8 cellular contexts compared by ENCODE assay signal in the genomic region with DNA sequence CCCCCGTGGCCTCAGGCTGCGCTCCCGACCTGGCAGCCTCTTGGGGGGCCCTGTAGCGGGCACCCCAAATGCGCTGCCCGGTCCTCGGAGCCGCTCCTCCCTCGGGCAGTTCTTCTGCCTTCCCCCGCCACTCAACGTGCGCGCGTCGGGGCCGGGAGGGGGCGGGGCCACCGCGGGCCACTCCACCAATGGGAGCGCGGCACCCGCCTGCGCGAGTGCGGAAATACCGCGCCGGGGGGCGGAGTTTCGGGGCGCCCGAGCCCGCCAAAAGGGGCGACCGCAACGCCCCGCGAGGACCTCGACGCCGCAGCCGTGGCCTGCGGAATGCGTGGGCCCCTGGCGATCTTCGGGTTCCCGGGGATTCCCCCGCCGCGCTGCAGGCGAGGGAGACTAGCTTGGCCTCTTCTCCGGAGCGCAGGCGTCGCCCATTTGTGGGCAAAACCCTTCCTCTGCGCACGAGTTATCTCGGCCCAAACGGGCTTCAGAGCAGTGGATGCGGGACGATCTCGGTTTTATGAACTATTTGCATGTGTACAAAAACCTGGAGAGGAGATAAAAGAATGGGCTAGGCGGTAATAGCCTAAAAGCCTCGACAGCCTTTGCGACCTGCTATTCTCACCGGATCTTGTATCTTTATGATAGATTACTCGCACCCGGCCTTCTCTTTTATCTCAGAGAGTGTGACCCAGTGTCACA. TPM values are rescaled to one million over a fixed set of nuclear protein-coding genes. Genes with fewer than 3 reads are reported as not detected.
A peak's percentile ranks its signal among the peaks of the same experiment; 100 is the strongest.
DNase-seq lines count a peak whose midpoint lies in the region; ATAC-seq and TF ChIP-seq lines count a peak whose summit lies in the region.

Gene TASOR (minus strand): TSS at position 144 of the 696 bp plus-strand sequence. CDS start 259 bp downstream, outside the sequence.

- H3K27me3 ChIP-seq in esophagus muscularis mucosa, result no peaks in the 10 kb centered on the region

- H3K9me3 Mint-ChIP-seq in activated T-cell treated with anti-CD3 and anti-CD28 coated beads, Interleukin-2, amount 50 U/mL, for 72 hours, result no peaks in the 10 kb centered on the region

- TF ChIP-seq EP300 in esophagus muscularis mucosa (IDR thresholded peaks at IDR 0.05), result no peak

- H3K36me3 ChIP-seq in esophagus muscularis mucosa, result no peaks in the 10 kb centered on the region

- ATAC-seq in GM19395 (IDR thresholded peaks at IDR 0.05; ENCODE audit: unreplicated experiment) (peak; percentile 80), HG03571 (IDR thresholded peaks at IDR 0.05; ENCODE audit: unreplicated experiment) (peak; percentile 73)
- ATAC-seq in activated T-cell treated with anti-CD3 and anti-CD28 coated beads, Interleukin-2, amount 50 U/mL, for 72 hours (replicated peaks in 1 of 2), result peak; percentile 89 to 91

- H3K4me1 Mint-ChIP-seq in activated T-cell treated with anti-CD3 and anti-CD28 coated beads, Interleukin-2, amount 50 U/mL, for 72 hours (ENCODE audit: low read depth), result peaks cover 36% of the 10 kb centered on the region

- TF ChIP-seq CTCF in esophagus muscularis mucosa (IDR thresholded peaks at IDR 0.05), result no peak

- peak within 1 kb of the TSS; percentile 99 for H3K27ac Mint-ChIP-seq in activated T-cell treated with anti-CD3 and anti-CD28 coated beads, Interleukin-2, amount 50 U/mL, for 72 hours

- no peaks in the 10 kb centered on the region for H3K27me3 Mint-ChIP-seq in activated T-cell treated with anti-CD3 and anti-CD28 coated beads, Interleukin-2, amount 50 U/mL, for 72 hours (ENCODE audit: low read depth)

- WGBS in esophagus muscularis mucosa, result 76% methylated on average over 17 of the region's 68 CpGs

- DNase-seq in COLO668 (lab: John Stamatoyannopoulos, UW; ENCODE audit: unreplicated experiment) (peak; percentile 86), esophagus muscularis mucosa (ENCODE audit: extremely low spot score) (peak; percentile 93), myocyte (ENCODE audit: low read depth) (peak; percentile 83)
- DNase-seq in activated T-cell treated with anti-CD3 and anti-CD28 coated beads, Interleukin-2, amount 50 U/mL, for 72 hours, result peak; percentile 89 to 94
- peak; percentile 67 to 86 for DNase-seq in stimulated activated CD8-positive, alpha-beta memory T cell treated with anti-CD3 and anti-CD28 coated beads, Interleukin-7, amount 100 ng/mL, for 4 hours (ENCODE audit: low read depth in 2 of 2)

- H3K4me3 ChIP-seq in esophagus muscularis mucosa, result peak within 1 kb of the TSS; percentile 69 to 98 (median 85)

- TF ChIP-seq POLR2A in esophagus muscularis mucosa (IDR thresholded peaks at IDR 0.05; ENCODE audit: low read depth), result peak; percentile 68

- intact Hi-C loops in esophagus muscularis mucosa (cut with DNase I), result no loop called here

- H3K36me3 Mint-ChIP-seq in activated T-cell treated with anti-CD3 and anti-CD28 coated beads, Interleukin-2, amount 50 U/mL, for 72 hours (ENCODE audit: insufficient read depth in 2 of 2), result peaks cover 4 to 22% of the 10 kb centered on the region in 2 donors

- peaks cover 4 to 36% (median 26%) of the 10 kb centered on the region in 4 donors for H3K4me1 ChIP-seq in esophagus muscularis mucosa

- H3K27ac ChIP-seq in esophagus muscularis mucosa (replicated peaks in 1 of 4), result peak within 1 kb of the TSS; percentile 91 to 100 (median 98)

- H3K9me3 ChIP-seq in esophagus muscularis mucosa, result peaks cover 0 to 4% (median 0%) of the 10 kb centered on the region in 4 donors

- H3K4me3 Mint-ChIP-seq in activated T-cell treated with anti-CD3 and anti-CD28 coated beads, Interleukin-2, amount 50 U/mL, for 72 hours, result peak within 1 kb of the TSS; percentile 96 to 99

TF ChIP-seq in PFSK-1, 5 proteins besides CTCF, POLR2A, EP300 and RAD21:
- TF ChIP-seq TAF1 (IDR thresholded peaks at IDR 0.05; ENCODE audit: borderline replicate concordance, insufficient read depth, low read length) (no peak), POLR2AphosphoS5 (IDR thresholded peaks at IDR 0.05; ENCODE audit: low read depth, low read length) (peak; percentile 41; the same call in 1 of the 2 replicates)
TF ChIP-seq in PFSK-1: peak in this region for 1.

RNA-seq across cellular contexts. Expression of gene TASOR, which starts in this region (rescaled TPM):
- 11.8 TPM for polyA plus RNA-seq in PFSK-1 (2012; ENCODE audit: insufficient read length, low read depth)
- total RNA-seq in activated T-cell treated with anti-CD3 and anti-CD28 coated beads, Interleukin-2, amount 50 U/mL, for 72 hours, result 10 to 100 TPM; 82.6 to 91.8 TPM
- 10 to 100 TPM; 58.0 to 71.8 (median 65.8) TPM for total RNA-seq in esophagus muscularis mucosa
- 74.6 and 78.4 TPM in 2 replicates for total RNA-seq in myocyte
- 17.0 TPM for polyA plus RNA-seq in myocyte (2012)

Comparison
In these comparisons a context has a peak if more than half of its experiments do, and no peak if none do; other contexts are left out.
1. Peak in every context shown above with its lines: DNase-seq, ATAC-seq, H3K4me3 ChIP-seq and H3K27ac ChIP-seq.